ENCODE assay signal across 12 cellular contexts in the genomic region with DNA sequence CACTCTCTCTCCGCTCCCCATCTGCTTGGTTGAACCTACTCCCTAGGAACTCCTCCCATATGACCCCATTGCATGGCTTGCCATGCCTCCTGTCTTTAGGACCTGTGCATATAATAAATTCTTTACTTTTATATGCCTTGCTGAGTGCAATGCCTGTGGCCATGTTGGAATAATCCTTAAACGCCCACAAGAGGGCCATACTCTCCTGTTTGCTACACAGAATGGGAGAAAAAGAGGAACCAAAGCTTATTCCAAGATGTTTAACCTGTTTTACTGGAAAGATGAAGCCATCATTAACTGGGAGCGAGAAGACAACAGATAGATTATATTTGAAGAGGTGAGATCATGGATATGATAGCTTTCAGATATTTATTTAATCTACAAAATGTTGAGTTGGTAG.
A peak's percentile ranks its signal among the peaks of the same experiment; 100 is the strongest.
DNase-seq lines count a peak whose midpoint lies in the region; ATAC-seq, FAIRE-seq and TF ChIP-seq lines count a peak whose summit lies in the region.
"Had no signal": no experiment of that assay in that cellular context is flagged by ENCODE, and none has a peak within 500 bp of the region (broad histone marks: within the 10 kb centered on the region; RNA-seq: fewer than 3 reads in every experiment).

No MANE protein-coding gene starts in this region.

- H3K9me3 Mint-ChIP-seq in nephron, result peaks cover 7% of the 10 kb centered on the region

- H3K27me3 ChIP-seq in bronchial epithelial cell (ENCODE audit: control insufficient read depth, insufficient read depth, low read length), result no peaks in the 10 kb centered on the region

- no peaks in the 10 kb centered on the region for H3K36me3 Mint-ChIP-seq in nephron (ENCODE audit: low read depth)
- H3K36me3 Mint-ChIP-seq: naive B cell had no signal

- no peak for ATAC-seq in HG02798 (IDR thresholded peaks at IDR 0.05; ENCODE audit: poor library complexity, unreplicated experiment)
- no peak for ATAC-seq in GM21515 (IDR thresholded peaks at IDR 0.05; ENCODE audit: unreplicated experiment)

- peak; percentile 56; the same call in 1 of the 2 replicates for TF ChIP-seq CTCF in LNCAP (IDR thresholded peaks at IDR 0.05)
- TF ChIP-seq CTCF in bronchial epithelial cell (IDR thresholded peaks at IDR 0.05; ENCODE audit: insufficient read depth, low read length, severe bottlenecking), result peak; percentile 6
- TF ChIP-seq CTCF in nephron (IDR thresholded peaks at IDR 0.05; ENCODE audit: unreplicated experiment in 3 of 3), result peak in 2 of 3 experiments; percentile 16 to 24

- H3K4me3 Mint-ChIP-seq in nephron, result no peak overlapping the region
- H3K4me3 Mint-ChIP-seq: central memory CD8-positive, alpha-beta T cell; naive B cell had no signal

- DNase-seq in GM03348 (ENCODE audit: low spot score) (peak; percentile 7), bronchial epithelial cell (ENCODE audit: low read depth) (peak; percentile 26), NCI-H2196 (lab: John Stamatoyannopoulos, UW; ENCODE audit: unreplicated experiment) (no peak)
- DNase-seq: naive B cell; NCI-H748 treated with DMSO at 0.1 percent for 48 hours; stimulated activated CD4-positive, alpha-beta T cell treated with anti-CD3 and anti-CD28 coated beads, Interleukin-4, amount 100 ng/mL, for 4 hours had no signal

- no peak overlapping the region for H3K27ac Mint-ChIP-seq in nephron

- no peaks in the 10 kb centered on the region for H3K4me1 Mint-ChIP-seq in nephron
- H3K4me1 Mint-ChIP-seq: central memory CD8-positive, alpha-beta T cell; naive B cell had no signal

- no peak for FAIRE-seq in bronchial epithelial cell (lab: Jason Lieb, UNC)
- FAIRE-seq: TTC549 had no signal

- no peaks in the 10 kb centered on the region for H3K27me3 Mint-ChIP-seq in nephron (ENCODE audit: low read depth)
- H3K27me3 Mint-ChIP-seq: central memory CD8-positive, alpha-beta T cell; naive B cell had no signal

- no peak overlapping the region for H3K4me3 ChIP-seq in bronchial epithelial cell (ENCODE audit: low read depth, low read length)

- no peaks in the 10 kb centered on the region for H3K36me3 ChIP-seq in bronchial epithelial cell (ENCODE audit: control insufficient read depth, insufficient read depth, low read length)

Comparison
In these comparisons a context has a peak if more than half of its experiments do, and no peak if none do; other contexts are left out.
1. CTCF ChIP-seq: peak in every context shown above with its lines; median percentile 56 in LNCAP; 20 in nephron; 6 in bronchial epithelial cell.